In genomic region chr14:23988610-23989363, GRCh38 we compare ENCODE assay signal across 8 cellular contexts. TPM values are rescaled to one million over a fixed set of nuclear protein-coding genes. Genes with fewer than 3 reads are reported as not detected.
DNase-seq lines count a peak whose midpoint lies in the region; ATAC-seq and TF ChIP-seq lines count a peak whose summit lies in the region.
"Not testable (repeated sequence)": the region's sequence is repeated elsewhere in the genome, so short reads cannot be mapped to it uniquely, and the experiment has no call there.

Gene DHRS4L2 (plus strand): TSS chr14:23988929. CDS start chr14:23988948, 19 bp downstream.

- not testable (repeated sequence) for H3K36me3 Mint-ChIP-seq in nephron progenitor cell (ENCODE audit: low read depth); stimulated activated effector memory CD8-positive, alpha-beta T cell treated with anti-CD3 and anti-CD28 coated beads, Interleukin-12 subunit alpha, Interleukin-12 subunit beta, amount 100 ng/mL, for 72 hours

- H3K4me3 ChIP-seq in fibroblast of villous mesenchyme (ENCODE audit: low read depth, low read length) = peak within 1 kb of the TSS; percentile 40

- peak; percentile 78 for ATAC-seq in GM21529 (IDR thresholded peaks at IDR 0.05; ENCODE audit: unreplicated experiment)
- peak; percentile 96 for ATAC-seq in stimulated activated effector memory CD8-positive, alpha-beta T cell treated with anti-CD3 and anti-CD28 coated beads, Interleukin-12 subunit alpha, Interleukin-12 subunit beta, amount 100 ng/mL, for 72 hours

- peak; percentile 89 for DNase-seq in Daoy (ENCODE audit: low read depth)
- DNase-seq in HT1080 (ENCODE audit: low read depth) = peak; percentile 90
- peak; percentile 79 for DNase-seq in SIG-M5 treated with dmso at 0.1 percent for 504 hours (lab: John Stamatoyannopoulos, UW; ENCODE audit: unreplicated experiment)
- peak; percentile 71 for DNase-seq in activated gamma-delta T cell (lab: John Stamatoyannopoulos, UW)
- peak; percentile 64 for DNase-seq in fibroblast of villous mesenchyme (ENCODE audit: low read depth)
- DNase-seq in nephron progenitor cell = peak; percentile 87
- DNase-seq in stimulated activated effector memory CD8-positive, alpha-beta T cell treated with anti-CD3 and anti-CD28 coated beads, Interleukin-12 subunit alpha, Interleukin-12 subunit beta, amount 100 ng/mL, for 72 hours (ENCODE audit: low spot score in 2 of 2) = peak; percentile 66 to 84

- not testable (repeated sequence) for TF ChIP-seq CTCF in fibroblast of villous mesenchyme (IDR thresholded peaks at IDR 0.05; ENCODE audit: insufficient read depth, low read depth, low read length); nephron progenitor cell (IDR thresholded peaks at IDR 0.05)

- peaks cover 34% of the 10 kb centered on the region for H3K4me1 Mint-ChIP-seq in nephron progenitor cell
- peaks cover 24% of the 10 kb centered on the region for H3K4me1 Mint-ChIP-seq in stimulated activated effector memory CD8-positive, alpha-beta T cell treated with anti-CD3 and anti-CD28 coated beads, Interleukin-12 subunit alpha, Interleukin-12 subunit beta, amount 100 ng/mL, for 72 hours

- not testable (repeated sequence) for H3K27me3 Mint-ChIP-seq in nephron progenitor cell (ENCODE audit: low read depth, poor library complexity)

- peak within 1 kb of the TSS; percentile 78 for H3K4me3 Mint-ChIP-seq in nephron progenitor cell
- H3K4me3 Mint-ChIP-seq in stimulated activated effector memory CD8-positive, alpha-beta T cell treated with anti-CD3 and anti-CD28 coated beads, Interleukin-12 subunit alpha, Interleukin-12 subunit beta, amount 100 ng/mL, for 72 hours = peak within 1 kb of the TSS; percentile 83

- peak within 1 kb of the TSS; percentile 25 for H3K27ac Mint-ChIP-seq in nephron progenitor cell
- peak within 1 kb of the TSS; percentile 91 for H3K27ac Mint-ChIP-seq in stimulated activated effector memory CD8-positive, alpha-beta T cell treated with anti-CD3 and anti-CD28 coated beads, Interleukin-12 subunit alpha, Interleukin-12 subunit beta, amount 100 ng/mL, for 72 hours

- not testable (repeated sequence) for H3K9me3 Mint-ChIP-seq in nephron progenitor cell; stimulated activated effector memory CD8-positive, alpha-beta T cell treated with anti-CD3 and anti-CD28 coated beads, Interleukin-12 subunit alpha, Interleukin-12 subunit beta, amount 100 ng/mL, for 72 hours

RNA-seq across cellular contexts. Expression of gene DHRS4L2, which starts in this region (rescaled TPM):
- total RNA-seq in Daoy (2014; rRNA removed; shearing (Covaris generic)) = 10.7 and 18.7 TPM in 2 replicates
- 24.6 and 31.5 TPM in 2 replicates for total RNA-seq in HT1080 (2014; rRNA removed; shearing (Covaris generic))
- polyA plus RNA-seq in HT1080 (2015; cell fraction: cytosol; rRNA removed) = 19.1 and 21.5 TPM in 2 replicates
- polyA plus RNA-seq in HT1080 (2015; cell fraction: nucleus; rRNA removed) = 16.5 and 17.6 TPM in 2 replicates
- total RNA-seq in fibroblast of villous mesenchyme = 11.7 and 13.2 TPM in 2 replicates

Comparison
In these comparisons a context has a peak if more than half of its experiments do, and no peak if none do; other contexts are left out.
1. Peak in every context shown above with its lines: DNase-seq, ATAC-seq and H3K4me3 ChIP-seq.